ENCODE assay signal across 8 cellular contexts in genomic region chr11:64859542-64860414, GRCh38. TPM values are rescaled to one million over a fixed set of nuclear protein-coding genes. Genes with fewer than 3 reads are reported as not detected.
DNase-seq lines count a peak whose midpoint lies in the region; ATAC-seq and TF ChIP-seq lines count a peak whose summit lies in the region.

No MANE protein-coding gene starts in this region.

- H3K27me3 ChIP-seq in neuronal stem cell (ENCODE audit: control insufficient read depth in 3 of 3, insufficient read depth in 3 of 3, low read depth in 1 of 3, low read length in 3 of 3) (no peaks in the 10 kb centered on the region), osteoblast (ENCODE audit: insufficient read depth, low read length) (no peaks in the 10 kb centered on the region)

- no CpG with 5 or more reads among the region's 33 CpGs for WGBS in neuronal stem cell (ENCODE audit: extremely low coverage in 2 of 2, insufficient read length in 2 of 2, insufficient replicate concordance in 1 of 2), 2 donors

- H2AFZ ChIP-seq in neuronal stem cell (ENCODE audit: low read length): no peak overlapping the region
- H2AFZ ChIP-seq in osteoblast (ENCODE audit: low read length): no peak overlapping the region

- CTCF ChIA-PET in activated CD8-positive, alpha-beta memory T cell treated with anti-CD3 and anti-CD28 coated beads, Interleukin-2, amount 10 ng/mL, durations not matched to agents 7 days and 5 days (lab: Charles Lee): interaction anchor here (0.7 to 29.2 kb wide), 12 partner anchors 1 to 1030 kb away, joined by 3 to 1163 read pairs (median 5); partner anchors contain the start of genes ARL2, CCDC85B, CDC42BPG and EHD1

- no peak overlapping the region for H3K14ac ChIP-seq in neuronal stem cell (ENCODE audit: low read length)

- H3K4me2 ChIP-seq in neuronal stem cell (ENCODE audit: insufficient read depth, low read length, poor library complexity, severe bottlenecking) (no peak overlapping the region), osteoblast (ENCODE audit: insufficient read depth, low read length) (no peak overlapping the region)

- H3K23ac ChIP-seq in neuronal stem cell (ENCODE audit: low read depth, low read length, poor library complexity): no peak overlapping the region

- H3K4me1 ChIP-seq in neuronal stem cell (ENCODE audit: control insufficient read depth in 2 of 2, insufficient read depth in 1 of 2, low read depth in 1 of 2, low read length in 2 of 2): peaks cover 24 to 28% of the 10 kb centered on the region in 2 donors
- H3K4me1 ChIP-seq in osteoblast (ENCODE audit: insufficient read depth, low read length): peaks cover 49% of the 10 kb centered on the region

- peak overlapping the region; percentile 21 for H4K8ac ChIP-seq in neuronal stem cell (ENCODE audit: low read depth, low read length)

- H3K9me3 Mint-ChIP-seq in activated CD8-positive, alpha-beta memory T cell treated with anti-CD3 and anti-CD28 coated beads, Interleukin-2, amount 10 ng/mL, durations not matched to agents 7 days and 5 days (ENCODE audit: low read depth): no peaks in the 10 kb centered on the region

- H3K79me2 ChIP-seq in osteoblast (ENCODE audit: insufficient read depth, low read length): peaks cover 80% of the 10 kb centered on the region

- no peak overlapping the region for H2AK5ac ChIP-seq in neuronal stem cell (ENCODE audit: low read depth, low read length)

- H2BK15ac ChIP-seq in neuronal stem cell (ENCODE audit: low read length): no peak overlapping the region

- no peak overlapping the region for H3K4ac ChIP-seq in neuronal stem cell (ENCODE audit: low read length)

- H3K4me3 ChIP-seq in GM08714 (ENCODE audit: low read length) (peak overlapping the region; percentile 4; the same call in 1 of the 2 replicates), neuronal stem cell (ENCODE audit: low read length in 2 of 2) (no peak overlapping the region), osteoblast (ENCODE audit: insufficient read depth, low read length) (no peak overlapping the region)

- H3K27ac Mint-ChIP-seq in activated CD8-positive, alpha-beta memory T cell treated with anti-CD3 and anti-CD28 coated beads, Interleukin-2, amount 10 ng/mL, durations not matched to agents 7 days and 5 days: peak overlapping the region; percentile 98

- H3K9me3 ChIP-seq in neuronal stem cell (replicated peaks in 1 of 2; ENCODE audit: control insufficient read depth in 2 of 2, insufficient read depth in 1 of 2, low read depth in 1 of 2, low read length in 2 of 2) (no peaks in the 10 kb centered on the region), osteoblast (ENCODE audit: low read depth, low read length) (no peaks in the 10 kb centered on the region)

- peaks cover 30% of the 10 kb centered on the region for H3K36me3 Mint-ChIP-seq in activated CD8-positive, alpha-beta memory T cell treated with anti-CD3 and anti-CD28 coated beads, Interleukin-2, amount 10 ng/mL, durations not matched to agents 7 days and 5 days

- peak overlapping the region; percentile 67 for H3K4me3 Mint-ChIP-seq in activated CD8-positive, alpha-beta memory T cell treated with anti-CD3 and anti-CD28 coated beads, Interleukin-2, amount 10 ng/mL, durations not matched to agents 7 days and 5 days

- H2BK120ac ChIP-seq in neuronal stem cell (ENCODE audit: low read depth, low read length): no peak overlapping the region

- no peaks in the 10 kb centered on the region for H3K27me3 Mint-ChIP-seq in activated CD8-positive, alpha-beta memory T cell treated with anti-CD3 and anti-CD28 coated beads, Interleukin-2, amount 10 ng/mL, durations not matched to agents 7 days and 5 days

- no peak for TF ChIP-seq CTCF in osteoblast (IDR thresholded peaks at IDR 0.05; ENCODE audit: extremely low read depth, low read depth, low read length)

- H3K27ac ChIP-seq in neuronal stem cell (replicated peaks; ENCODE audit: low read length): no peak overlapping the region
- H3K27ac ChIP-seq in osteoblast (ENCODE audit: low read depth, low read length): no peak overlapping the region

- no peak overlapping the region for H4K91ac ChIP-seq in neuronal stem cell (ENCODE audit: low read depth, low read length, poor library complexity)

- peaks cover 39% of the 10 kb centered on the region for H4K20me1 ChIP-seq in osteoblast (ENCODE audit: insufficient read depth, low read length)

- DNase-seq in activated CD8-positive, alpha-beta memory T cell treated with anti-CD3 and anti-CD28 coated beads, Interleukin-2, amount 10 ng/mL, durations not matched to agents 7 days and 5 days: peak; percentile 91
- no peak for DNase-seq in neuronal stem cell (ENCODE audit: low spot score)
- no peak for DNase-seq in osteoblast (ENCODE audit: insufficient read length, low spot score, missing footprints)
- DNase-seq in NCI-H128 (lab: John Stamatoyannopoulos, UW; ENCODE audit: unreplicated experiment): no peak
- DNase-seq in middle frontal gyrus (ENCODE audit: extremely low spot score, low spot score): no peak

- peaks cover 16% of the 10 kb centered on the region for H3K79me1 ChIP-seq in neuronal stem cell (ENCODE audit: low read depth, low read length)

- peak overlapping the region; percentile 24 for H3K18ac ChIP-seq in neuronal stem cell (ENCODE audit: low read length)

- H3K36me3 ChIP-seq in neuronal stem cell (replicated peaks in 1 of 2; ENCODE audit: control insufficient read depth in 2 of 2, insufficient read depth in 2 of 2, low read length in 2 of 2) (peaks cover 16 to 34% of the 10 kb centered on the region in 2 donors), osteoblast (ENCODE audit: insufficient read depth, low read length) (peaks cover 36% of the 10 kb centered on the region)

- ATAC-seq in GM19468 (IDR thresholded peaks at IDR 0.05; ENCODE audit: extremely low read depth, unreplicated experiment): peak; percentile 58
- ATAC-seq in HG03521 (IDR thresholded peaks at IDR 0.05; ENCODE audit: unreplicated experiment): peak; percentile 72
- peak; percentile 72 for ATAC-seq in activated CD8-positive, alpha-beta memory T cell treated with anti-CD3 and anti-CD28 coated beads, Interleukin-2, amount 10 ng/mL, durations not matched to agents 7 days and 5 days

- H2BK5ac ChIP-seq in neuronal stem cell (ENCODE audit: low read length): no peak overlapping the region

- H3K9ac ChIP-seq in neuronal stem cell (ENCODE audit: low read depth, low read length, poor library complexity): no peak overlapping the region

- H2BK12ac ChIP-seq in neuronal stem cell (ENCODE audit: low read length): no peak overlapping the region

- H3K4me1 Mint-ChIP-seq in activated CD8-positive, alpha-beta memory T cell treated with anti-CD3 and anti-CD28 coated beads, Interleukin-2, amount 10 ng/mL, durations not matched to agents 7 days and 5 days: peaks cover 92% of the 10 kb centered on the region

RNA-seq across cellular contexts. Expression of gene CDC42BPG, which starts 15.3 kb away (rescaled TPM):
- under 1 TPM; 0.50 to 0.61 TPM for total RNA-seq in activated CD8-positive, alpha-beta memory T cell treated with anti-CD3 and anti-CD28 coated beads, Interleukin-2, amount 10 ng/mL, durations not matched to agents 7 days and 5 days
- polyA plus RNA-seq in neuronal stem cell (2013, experiment 1 of 2): 1.1 TPM
- 1.1 TPM for polyA plus RNA-seq in neuronal stem cell (2013, experiment 2 of 2)
- under 0.01 and 0.29 TPM in 2 replicates for total RNA-seq in osteoblast

RNA-seq across cellular contexts. Expression of gene EHD1, which starts 18.6 kb away (rescaled TPM):
- 100 to 1,000 TPM; 149 to 155 TPM for total RNA-seq in activated CD8-positive, alpha-beta memory T cell treated with anti-CD3 and anti-CD28 coated beads, Interleukin-2, amount 10 ng/mL, durations not matched to agents 7 days and 5 days
- polyA plus RNA-seq in neuronal stem cell (2013, experiment 1 of 2): 24.4 TPM
- polyA plus RNA-seq in neuronal stem cell (2013, experiment 2 of 2): 23.3 TPM
- total RNA-seq in osteoblast: 51.3 and 51.4 TPM in 2 replicates

RNA-seq across cellular contexts. Expression of gene MEN1, which starts 49.4 kb away (rescaled TPM):
- 10 to 100 TPM; 31.2 to 42.1 TPM for total RNA-seq in activated CD8-positive, alpha-beta memory T cell treated with anti-CD3 and anti-CD28 coated beads, Interleukin-2, amount 10 ng/mL, durations not matched to agents 7 days and 5 days
- 59.7 TPM for polyA plus RNA-seq in neuronal stem cell (2013, experiment 1 of 2)
- 59.7 TPM for polyA plus RNA-seq in neuronal stem cell (2013, experiment 2 of 2)
- 12.3 and 13.3 TPM in 2 replicates for total RNA-seq in osteoblast

RNA-seq across cellular contexts. Expression of gene MAP4K2, which starts 56.8 kb away (rescaled TPM):
- total RNA-seq in activated CD8-positive, alpha-beta memory T cell treated with anti-CD3 and anti-CD28 coated beads, Interleukin-2, amount 10 ng/mL, durations not matched to agents 7 days and 5 days: 10 to 100 TPM; 61.1 to 65.0 TPM
- polyA plus RNA-seq in neuronal stem cell (2013, experiment 1 of 2): 11.1 TPM
- 11.6 TPM for polyA plus RNA-seq in neuronal stem cell (2013, experiment 2 of 2)
- 6.2 and 9.8 TPM in 2 replicates for total RNA-seq in osteoblast

RNA-seq across cellular contexts. Expression of gene ATG2A, which starts 57.2 kb away (rescaled TPM):
- total RNA-seq in activated CD8-positive, alpha-beta memory T cell treated with anti-CD3 and anti-CD28 coated beads, Interleukin-2, amount 10 ng/mL, durations not matched to agents 7 days and 5 days: 10 to 100 TPM; 27.3 to 27.9 TPM
- polyA plus RNA-seq in neuronal stem cell (2013, experiment 1 of 2): 5.3 TPM
- 5.5 TPM for polyA plus RNA-seq in neuronal stem cell (2013, experiment 2 of 2)
- total RNA-seq in osteoblast: 20.0 and 25.7 TPM in 2 replicates
